9 cellular contexts compared by ENCODE assay signal in the genomic region with DNA sequence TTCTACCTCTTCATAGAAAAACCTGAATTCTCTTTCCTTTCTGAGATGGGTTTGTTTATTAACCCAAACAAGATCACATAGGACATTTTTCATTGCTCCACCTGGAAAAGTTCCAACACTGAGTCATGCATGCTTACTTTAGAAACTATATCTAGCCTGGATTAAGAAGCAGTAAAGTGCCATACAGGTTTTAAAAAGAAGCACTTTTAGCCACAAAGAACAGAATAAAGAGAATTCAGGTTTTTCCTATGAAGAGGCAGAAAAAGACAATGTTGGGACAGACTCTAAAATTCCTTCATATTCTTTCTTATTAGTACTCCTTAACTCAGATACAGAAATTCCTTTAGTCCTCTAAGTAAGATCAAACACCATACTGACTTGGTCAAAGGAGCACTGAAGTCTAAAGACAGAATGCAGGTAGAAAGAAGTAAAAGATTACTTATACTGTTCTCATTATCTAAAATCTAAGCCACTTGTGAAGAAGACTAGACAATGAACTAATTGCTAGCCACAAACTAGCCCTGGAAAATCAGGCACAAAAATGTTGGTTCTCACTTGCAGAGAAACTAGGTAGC.
DNase-seq lines count a peak whose midpoint lies in the region; ATAC-seq and TF ChIP-seq lines count a peak whose summit lies in the region.
"Had no signal": no experiment of that assay in that cellular context is flagged by ENCODE, and none has a peak within 500 bp of the region (broad histone marks: within the 10 kb centered on the region; RNA-seq: fewer than 3 reads in every experiment).

No MANE protein-coding gene starts in this region.

- peaks cover 6% of the 10 kb centered on the region for H3K4me1 ChIP-seq in foreskin keratinocyte
- H3K4me1 ChIP-seq in gastrocnemius medialis, result peaks cover 12 to 17% of the 10 kb centered on the region in 2 donors

- H3K36me3 ChIP-seq in gastrocnemius medialis, result no peaks in the 10 kb centered on the region

- H3K4me3 ChIP-seq in gastrocnemius medialis, result no peak overlapping the region

- H3K4me1 Mint-ChIP-seq in activated naive CD4-positive, alpha-beta T cell treated with anti-CD3 and anti-CD28 coated beads, Interleukin-2, amount 10 ng/mL, durations not matched to agents 7 days and 5 days, result no peaks in the 10 kb centered on the region

- H3K27me3 ChIP-seq in foreskin keratinocyte (no peaks in the 10 kb centered on the region), gastrocnemius medialis (no peaks in the 10 kb centered on the region)

- H3K9me3 ChIP-seq in gastrocnemius medialis, result no peaks in the 10 kb centered on the region

- no peak for TF ChIP-seq POLR2A in gastrocnemius medialis (IDR thresholded peaks at IDR 0.05)

- H3K27ac Mint-ChIP-seq in activated naive CD4-positive, alpha-beta T cell treated with anti-CD3 and anti-CD28 coated beads, Interleukin-2, amount 10 ng/mL, durations not matched to agents 7 days and 5 days, result no peak overlapping the region

- no peak overlapping the region for H3K4me3 Mint-ChIP-seq in activated naive CD4-positive, alpha-beta T cell treated with anti-CD3 and anti-CD28 coated beads, Interleukin-2, amount 10 ng/mL, durations not matched to agents 7 days and 5 days

- CTCF ChIA-PET in activated naive CD4-positive, alpha-beta T cell treated with anti-CD3 and anti-CD28 coated beads, Interleukin-2, amount 10 ng/mL, durations not matched to agents 7 days and 5 days (lab: Charles Lee), result no interaction called here

- H3K36me3 Mint-ChIP-seq in activated naive CD4-positive, alpha-beta T cell treated with anti-CD3 and anti-CD28 coated beads, Interleukin-2, amount 10 ng/mL, durations not matched to agents 7 days and 5 days, result peaks cover 21% of the 10 kb centered on the region

- ATAC-seq in foreskin keratinocyte, result peak; percentile 62
- ATAC-seq in gastrocnemius medialis, result peak; percentile 80 to 84

- peaks cover 1% of the 10 kb centered on the region for H3K9me3 Mint-ChIP-seq in activated naive CD4-positive, alpha-beta T cell treated with anti-CD3 and anti-CD28 coated beads, Interleukin-2, amount 10 ng/mL, durations not matched to agents 7 days and 5 days

- in situ Hi-C loops in gastrocnemius medialis (cut with MboI; ENCODE audit: low sequenced_read_pairs in 4 of 4), result no loop called here

- TF ChIP-seq CTCF in foreskin keratinocyte (conservative IDR thresholded peaks at IDR 0.05) (no peak), gastrocnemius medialis (IDR thresholded peaks at IDR 0.05 in 4 of 5, conservative IDR thresholded peaks at IDR 0.05 in 1 of 5) (no peak)

- H3K27ac ChIP-seq in foreskin keratinocyte, result no peak overlapping the region
- H3K27ac ChIP-seq in gastrocnemius medialis, result peak overlapping the region; percentile 16 to 51 (median 40)
- H3K27ac ChIP-seq: HL-60 had no signal

- DNase-seq in GM04503 (ENCODE audit: low read depth) (peak; percentile 32), T1000 (lab: John Stamatoyannopoulos, UW) (peak; percentile 18), foreskin keratinocyte (peak in 1 of 2 donors; percentile 63), gastrocnemius medialis (peak in 1 of 2 donors; percentile 13), SHP77 treated with DMSO at 0.1 percent for 48 hours (lab: John Stamatoyannopoulos, UW) (no peak), NCI-H187 (lab: John Stamatoyannopoulos, UW) (no peak), NCI-H345 treated with DMSO at 0.1 percent for 48 hours (lab: John Stamatoyannopoulos, UW; ENCODE audit: unreplicated experiment) (no peak)
- no peak for DNase-seq in activated naive CD4-positive, alpha-beta T cell treated with anti-CD3 and anti-CD28 coated beads, Interleukin-2, amount 10 ng/mL, durations not matched to agents 7 days and 5 days

- H3K27me3 Mint-ChIP-seq in activated naive CD4-positive, alpha-beta T cell treated with anti-CD3 and anti-CD28 coated beads, Interleukin-2, amount 10 ng/mL, durations not matched to agents 7 days and 5 days, result no peaks in the 10 kb centered on the region

- intact Hi-C loops in gastrocnemius medialis (cut with DNase I; ENCODE audit: low total_unique reads), result loop anchor here (2.0 to 10.0 kb wide), 2 partner anchors 30 to 1016 kb away; no protein-coding TSS in a partner anchor

Comparison
In these comparisons a context has a peak if more than half of its experiments do, and no peak if none do; other contexts are left out.
1. DNase-seq: peak in GM04503 (single experiment) and T1000 (single experiment); none in SHP77 treated with DMSO at 0.1 percent for 48 hours (single experiment), NCI-H187 (0 of 2), activated naive CD4-positive, alpha-beta T cell treated with anti-CD3 and anti-CD28 coated beads, Interleukin-2, amount 10 ng/mL, durations not matched to agents 7 days and 5 days (single experiment) and NCI-H345 treated with DMSO at 0.1 percent for 48 hours (single experiment).